Comparison of ENCODE assay signal across 1 cellular context in genomic region chr9:30713279-30713678, GRCh38.
TF ChIP-seq lines count a peak whose summit lies in the region.

No MANE protein-coding gene starts in this region.

TF ChIP-seq in H1, 55 proteins besides CTCF, POLR2A, EP300 and RAD21 (continued from another document):
- TF ChIP-seq EGR1 (IDR thresholded peaks at IDR 0.05; ENCODE audit: borderline replicate concordance, low read depth, low read length), result no peak
